Comparison of ENCODE assay signal across 9 cellular contexts in genomic region chr9:114804504-114804903, GRCh38. TPM values are rescaled to one million over a fixed set of nuclear protein-coding genes. Genes with fewer than 3 reads are reported as not detected.
A peak's percentile ranks its signal among the peaks of the same experiment; 100 is the strongest.
DNase-seq lines count a peak whose midpoint lies in the region; ATAC-seq and TF ChIP-seq lines count a peak whose summit lies in the region.
"Had no signal": no experiment of that assay in that cellular context is flagged by ENCODE, and none has a peak within 500 bp of the region (broad histone marks: within the 10 kb centered on the region; RNA-seq: fewer than 3 reads in every experiment).

No MANE protein-coding gene starts in this region.

- H3K9ac ChIP-seq in endodermal cell (ENCODE audit: extremely low read depth, low read length, poor library complexity, severe bottlenecking) = no peak overlapping the region

- no peaks in the 10 kb centered on the region for H3K9me3 ChIP-seq in stomach
- H3K9me3 ChIP-seq in endodermal cell (ENCODE audit: control insufficient read depth, low read length) = no peaks in the 10 kb centered on the region

- TF ChIP-seq CTCF in stomach (IDR thresholded peaks at IDR 0.05) (no peak), endodermal cell (conservative IDR thresholded peaks at IDR 0.05) (no peak)

- H3K27me3 ChIP-seq in stomach = no peaks in the 10 kb centered on the region
- peaks cover 66% of the 10 kb centered on the region for H3K27me3 ChIP-seq in endodermal cell (ENCODE audit: control insufficient read depth, insufficient read depth, low read length, poor library complexity, severe bottlenecking)

- intact Hi-C loops in stomach (cut with DNase I; ENCODE audit: low total_unique reads) = no loop called here

- H3K27ac Mint-ChIP-seq in endodermal cell = no peak overlapping the region

- H3K27ac ChIP-seq in stomach = peak overlapping the region in 2 of 5 donors; percentile 82 to 88
- H3K27ac ChIP-seq in endodermal cell (ENCODE audit: low read depth, low read length) = no peak overlapping the region

- H3K4me1 Mint-ChIP-seq in endodermal cell = peaks cover 41% of the 10 kb centered on the region
- peaks cover 28% of the 10 kb centered on the region for H3K4me1 Mint-ChIP-seq in activated T-cell treated with anti-CD3 and anti-CD28 coated beads, Interleukin-2, amount 50 U/mL, for 4 hours (ENCODE audit: low read depth)

- H3K4me3 ChIP-seq in stomach (peak overlapping the region in 2 of 4 donors; percentile 6 to 25), endodermal cell (ENCODE audit: low read length) (no peak overlapping the region)

- no peaks in the 10 kb centered on the region for H3K36me3 Mint-ChIP-seq in endodermal cell (ENCODE audit: low read depth)
- H3K36me3 Mint-ChIP-seq in activated T-cell treated with anti-CD3 and anti-CD28 coated beads, Interleukin-2, amount 50 U/mL, for 4 hours (ENCODE audit: insufficient read depth) = no peaks in the 10 kb centered on the region

- ATAC-seq in activated T-cell treated with anti-CD3 and anti-CD28 coated beads, Interleukin-2, amount 50 U/mL, for 4 hours = no peak
- ATAC-seq: right cardiac atrium had no signal

- H3K4me1 ChIP-seq in stomach (peaks cover 20 to 41% (median 33%) of the 10 kb centered on the region in 4 donors), endodermal cell (ENCODE audit: control insufficient read depth, insufficient read depth, low read length) (peaks cover 31% of the 10 kb centered on the region)

- no peak overlapping the region for H3K4me3 Mint-ChIP-seq in endodermal cell
- no peak overlapping the region for H3K4me3 Mint-ChIP-seq in activated T-cell treated with anti-CD3 and anti-CD28 coated beads, Interleukin-2, amount 50 U/mL, for 4 hours

- TF ChIP-seq POLR2A in stomach (IDR thresholded peaks at IDR 0.05) = no peak

- H3K9me3 Mint-ChIP-seq in endodermal cell = no peaks in the 10 kb centered on the region
- no peaks in the 10 kb centered on the region for H3K9me3 Mint-ChIP-seq in activated T-cell treated with anti-CD3 and anti-CD28 coated beads, Interleukin-2, amount 50 U/mL, for 4 hours

- WGBS in stomach, 5 donors = 25 to 46% (median 34%) methylated on average over 5 of the region's 5 CpGs
- 95 to 97% methylated on average over 5 of the region's 5 CpGs for WGBS in endodermal cell (ENCODE audit: insufficient coverage in 1 of 2, insufficient read length in 1 of 2), 2 experiments

- TF ChIP-seq EP300 in stomach (IDR thresholded peaks at IDR 0.05) = no peak

- H3K36me3 ChIP-seq in stomach = no peaks in the 10 kb centered on the region
- no peaks in the 10 kb centered on the region for H3K36me3 ChIP-seq in endodermal cell (ENCODE audit: control insufficient read depth, insufficient read depth, low read length)

- H3K27me3 Mint-ChIP-seq in endodermal cell (ENCODE audit: insufficient read depth) = peaks cover 73% of the 10 kb centered on the region
- H3K27me3 Mint-ChIP-seq in activated T-cell treated with anti-CD3 and anti-CD28 coated beads, Interleukin-2, amount 50 U/mL, for 4 hours (ENCODE audit: low read depth) = peaks cover 2% of the 10 kb centered on the region

- DNase-seq in HT-29 (ENCODE audit: low spot score) = peak; percentile 98
- DNase-seq in SW480 (ENCODE audit: low spot score) = peak; percentile 47
- peak; percentile 60 for DNase-seq in hepatic stellate cell (ENCODE audit: low spot score)
- DNase-seq in stomach = peak; percentile 48
- no peak for DNase-seq in endodermal cell
- no peak for DNase-seq in NCI-H2171 treated with DMSO at 0.1 percent for 48 hours (lab: John Stamatoyannopoulos, UW)
- DNase-seq in activated T-cell treated with anti-CD3 and anti-CD28 coated beads, Interleukin-2, amount 50 U/mL, for 4 hours = no peak
- DNase-seq: activated gamma-delta T cell had no signal

RNA-seq across cellular contexts. Expression of gene TNFSF15, which starts 1.3 kb away (rescaled TPM):
- 5.2 TPM in 2 replicates for total RNA-seq in HT-29 (2014; rRNA removed; shearing (Covaris generic))
- 10 to 100 TPM in 1 of 5 donors, 1 to 10 TPM in 4; 1.4 to 12.3 (median 5.9) TPM for total RNA-seq in stomach
- polyA plus RNA-seq in stomach = 1 to 10 TPM in 2 of 3 donors, under 1 TPM in 1; 0.31 to 1.1 (median 1.1) TPM
- not detected for total RNA-seq in endodermal cell
- polyA plus RNA-seq in endodermal cell (2013, experiment 1 of 2) = 0.11 TPM
- polyA plus RNA-seq in endodermal cell (2013, experiment 2 of 2) = 0.12 TPM
- under 1 TPM; 0.32 to 0.53 (median 0.43) TPM for total RNA-seq in activated T-cell treated with anti-CD3 and anti-CD28 coated beads, Interleukin-2, amount 50 U/mL, for 4 hours

Comparison
In these comparisons a context has a peak if more than half of its experiments do, and no peak if none do; other contexts are left out.
1. DNase-seq: peak in HT-29 (single experiment), SW480 (single experiment), hepatic stellate cell (single experiment) and stomach (single experiment); none in endodermal cell (single experiment), NCI-H2171 treated with DMSO at 0.1 percent for 48 hours (single experiment) and activated T-cell treated with anti-CD3 and anti-CD28 coated beads, Interleukin-2, amount 50 U/mL, for 4 hours (single experiment).